ENCODE assay signal across 12 cellular contexts in the genomic region with DNA sequence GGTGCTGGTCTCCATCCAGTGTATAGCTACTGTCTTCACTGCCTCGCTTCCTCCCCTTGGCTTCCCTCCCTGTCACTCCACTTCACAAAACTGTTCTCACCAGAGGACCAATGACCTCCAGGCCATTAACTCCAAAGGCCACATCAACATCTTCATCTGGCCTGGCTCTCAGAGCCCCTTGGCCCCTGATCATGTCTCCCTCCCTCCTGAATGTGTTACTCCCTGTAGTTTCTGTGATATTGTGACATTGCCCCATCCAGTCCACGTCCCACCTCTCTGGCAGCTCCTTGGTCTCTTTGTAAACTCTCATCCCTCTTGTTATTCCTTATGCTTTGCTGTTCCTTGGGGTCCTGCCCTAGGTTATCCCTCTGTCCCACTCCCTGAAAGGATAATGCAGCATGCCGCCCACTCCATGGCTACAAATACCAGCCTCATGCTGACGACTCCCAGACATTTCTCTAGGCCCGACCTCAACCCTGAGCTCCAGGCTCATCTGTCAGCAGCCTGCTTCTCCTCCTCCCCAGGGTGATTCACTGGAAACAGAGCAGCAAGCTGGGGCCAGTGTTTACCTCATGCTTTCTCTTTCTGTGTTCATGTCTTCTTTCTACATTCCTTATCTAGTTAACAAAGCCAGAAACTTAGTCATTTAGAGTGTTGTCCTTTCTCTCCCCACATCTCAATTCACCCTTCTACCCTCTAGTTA.
DNase-seq lines count a peak whose midpoint lies in the region; ATAC-seq, FAIRE-seq and TF ChIP-seq lines count a peak whose summit lies in the region.
"Had no signal": no experiment of that assay in that cellular context is flagged by ENCODE, and none has a peak within 500 bp of the region (broad histone marks: within the 10 kb centered on the region; RNA-seq: fewer than 3 reads in every experiment).

No MANE protein-coding gene starts in this region.

- H3K9me3 Mint-ChIP-seq in HFFc6: no peaks in the 10 kb centered on the region

- TF ChIP-seq CTCF in HFFc6 (IDR thresholded peaks at IDR 0.05) (no peak), bronchial epithelial cell (IDR thresholded peaks at IDR 0.05; ENCODE audit: insufficient read depth, low read length, severe bottlenecking) (no peak), tibial artery (IDR thresholded peaks at IDR 0.05) (no peak), vagina (IDR thresholded peaks at IDR 0.05) (no peak)

- H3K4me3 ChIP-seq in bronchial epithelial cell (ENCODE audit: low read depth, low read length) (no peak overlapping the region), tibial artery (no peak overlapping the region), vagina (no peak overlapping the region)
- H3K4me3 ChIP-seq: pancreas had no signal

- no peaks in the 10 kb centered on the region for H3K9me3 ChIP-seq in tibial artery
- no peaks in the 10 kb centered on the region for H3K9me3 ChIP-seq in vagina
- H3K9me3 ChIP-seq: pancreas had no signal

- peak overlapping the region; percentile 97 for H3K27ac Mint-ChIP-seq in HFFc6

- H3K4me1 ChIP-seq in tibial artery (no peaks in the 10 kb centered on the region), vagina (no peaks in the 10 kb centered on the region)

- H3K27me3 Mint-ChIP-seq in HFFc6 (ENCODE audit: insufficient read depth): no peaks in the 10 kb centered on the region

- TF ChIP-seq POLR2A in vagina (IDR thresholded peaks at IDR 0.05): no peak

- H3K4me1 Mint-ChIP-seq in HFFc6 (ENCODE audit: low read depth): peaks cover 60% of the 10 kb centered on the region

- no peak for ATAC-seq in HG02970 (IDR thresholded peaks at IDR 0.05; ENCODE audit: low FRiP score, unreplicated experiment)
- ATAC-seq: esophagus mucosa had no signal

- intact Hi-C loops in tibial artery (cut with DNase I; ENCODE audit: low total_unique reads) (no loop called here), vagina (cut with DNase I) (no loop called here)

- H3K36me3 ChIP-seq in bronchial epithelial cell (ENCODE audit: control insufficient read depth, insufficient read depth, low read length) (no peaks in the 10 kb centered on the region), tibial artery (no peaks in the 10 kb centered on the region), vagina (no peaks in the 10 kb centered on the region)
- H3K36me3 ChIP-seq: pancreas had no signal

- H3K4me3 Mint-ChIP-seq in HFFc6: peak overlapping the region; percentile 51

- H3K36me3 Mint-ChIP-seq in HFFc6 (ENCODE audit: low read depth): no peaks in the 10 kb centered on the region

- peak; percentile 92 for FAIRE-seq in bronchial epithelial cell (lab: Jason Lieb, UNC)
- FAIRE-seq: pancreas had no signal

- DNase-seq in HFFc6 (peak; percentile 83), bronchial epithelial cell (ENCODE audit: low read depth) (peak; percentile 86), iris pigment epithelial cell (ENCODE audit: low read depth) (peak; percentile 23), tibial artery (peak; percentile 38 to 73), ecto neural progenitor cell (ENCODE audit: low spot score) (no peak), vagina (ENCODE audit: extremely low spot score in 2 of 2) (no peak)
- DNase-seq: DMS53, NCI-H1048, NCI-H524 treated with DMSO at 0.1 percent for 48 hours had no signal

- no peak overlapping the region for H3K27ac ChIP-seq in tibial artery
- no peak overlapping the region for H3K27ac ChIP-seq in vagina
- H3K27ac ChIP-seq: pancreas had no signal

- H3K27me3 ChIP-seq in bronchial epithelial cell (ENCODE audit: control insufficient read depth, insufficient read depth, low read length): no peaks in the 10 kb centered on the region
- H3K27me3 ChIP-seq in tibial artery: no peaks in the 10 kb centered on the region
- no peaks in the 10 kb centered on the region for H3K27me3 ChIP-seq in vagina
- H3K27me3 ChIP-seq: pancreas had no signal

Comparison
In these comparisons a context has a peak if more than half of its experiments do, and no peak if none do; other contexts are left out.
1. DNase-seq: peak in HFFc6 (single experiment), bronchial epithelial cell (single experiment), iris pigment epithelial cell (single experiment) and tibial artery (2 of 2); none in ecto neural progenitor cell (single experiment) and vagina (0 of 2).